In genomic region chr5:56496581-56497063, GRCh38 we compare ENCODE assay signal across 18 cellular contexts.
DNase-seq lines count a peak whose midpoint lies in the region; ATAC-seq, FAIRE-seq and TF ChIP-seq lines count a peak whose summit lies in the region.
"Had no signal": no experiment of that assay in that cellular context is flagged by ENCODE, and none has a peak within 500 bp of the region (broad histone marks: within the 10 kb centered on the region; RNA-seq: fewer than 3 reads in every experiment).

No MANE protein-coding gene starts in this region.

- peak overlapping the region; percentile 57 for H3K27ac ChIP-seq in mesodermal cell (ENCODE audit: low read depth, low read length, severe bottlenecking)
- H3K27ac ChIP-seq: esophagus muscularis mucosa, SJCRH30 had no signal

- H3K27ac Mint-ChIP-seq in T-cell (peak overlapping the region; percentile 2 to 58), glutamatergic neuron (ENCODE audit: unreplicated experiment) (no peak overlapping the region)
- H3K27ac Mint-ChIP-seq: IgD-negative memory B cell had no signal

- H3K36me3 ChIP-seq in mesodermal cell (ENCODE audit: control insufficient read depth, insufficient read depth, low read length): no peaks in the 10 kb centered on the region
- H3K36me3 ChIP-seq: esophagus muscularis mucosa, HAP-1, heart left ventricle, SJCRH30 had no signal

- no peaks in the 10 kb centered on the region for H3K27me3 Mint-ChIP-seq in T-cell
- peaks cover 3% of the 10 kb centered on the region for H3K27me3 Mint-ChIP-seq in glutamatergic neuron (ENCODE audit: unreplicated experiment)

- no peak overlapping the region for H3K4me3 ChIP-seq in mesodermal cell (ENCODE audit: extremely low read depth, insufficient read depth, low read length, poor library complexity, severe bottlenecking)
- H3K4me3 ChIP-seq: esophagus muscularis mucosa, GM12878, HAP-1, heart left ventricle, SJCRH30 had no signal

- ATAC-seq in T-cell (replicated peaks in 1 of 4) (no peak), GM18505 (IDR thresholded peaks at IDR 0.05; ENCODE audit: unreplicated experiment) (no peak), HG02884 (IDR thresholded peaks at IDR 0.05; ENCODE audit: unreplicated experiment) (no peak)
- ATAC-seq: GM12878, heart left ventricle had no signal

- no peaks in the 10 kb centered on the region for H3K9me3 ChIP-seq in mesodermal cell (ENCODE audit: control insufficient read depth, low read length)
- H3K9me3 ChIP-seq: esophagus muscularis mucosa, HAP-1, heart left ventricle, SJCRH30 had no signal

- DNase-seq in D721Med (ENCODE audit: insufficient read length, low spot score) (no peak), NCI-H2081 (lab: John Stamatoyannopoulos, UW) (peak; percentile 12 to 67), T-cell (no peak), GM10266 (ENCODE audit: extremely low spot score) (no peak), glutamatergic neuron (no peak)
- DNase-seq: cortex of kidney; heart left ventricle; NCI-H1436 treated with DMSO at 0.1 percent for 48 hours; SJCRH30; stimulated activated naive CD4-positive, alpha-beta T cell treated with Interleukin-2 at 50 U/mL for 16 hours had no signal

- TF ChIP-seq CTCF in D721Med (IDR thresholded peaks at IDR 0.05; ENCODE audit: insufficient read depth, missing control alignments): no peak
- TF ChIP-seq CTCF in GM10266 (IDR thresholded peaks at IDR 0.05; ENCODE audit: control insufficient read depth, insufficient read depth, low read depth, missing control alignments): no peak
- no peak for TF ChIP-seq CTCF in glutamatergic neuron (IDR thresholded peaks at IDR 0.05; ENCODE audit: partially characterized antibody, unreplicated experiment)

- H3K4me3 Mint-ChIP-seq in T-cell (no peak overlapping the region), glutamatergic neuron (ENCODE audit: unreplicated experiment) (no peak overlapping the region)
- H3K4me3 Mint-ChIP-seq: IgD-negative memory B cell had no signal

- 85 to 91% methylated on average over 3 to 5 of the region's 5 CpGs for WGBS in mesodermal cell (ENCODE audit: insufficient coverage in 2 of 2), 2 experiments

- H3K36me3 Mint-ChIP-seq in T-cell (no peaks in the 10 kb centered on the region), glutamatergic neuron (ENCODE audit: unreplicated experiment) (no peaks in the 10 kb centered on the region)
- H3K36me3 Mint-ChIP-seq: IgD-negative memory B cell had no signal

- FAIRE-seq in D721Med (lab: Jason Lieb, UNC): peak; percentile 93
- FAIRE-seq: GM12878, islet of Langerhans had no signal

- CTCF ChIA-PET in T-cell (lab: Charles Lee): interaction anchor here in 1 of 2 donors (0.7 kb wide), 1 partner anchor 94 kb away, joined by 3 read pairs; no protein-coding TSS in a partner anchor

- TF ChIP-seq POLR2A in GM18505 (IDR thresholded peaks at IDR 0.05; ENCODE audit: borderline replicate concordance, extremely low read depth, insufficient read depth, insufficient read length): no peak

- H3K4me1 Mint-ChIP-seq in T-cell: peaks cover 18 to 28% (median 23%) of the 10 kb centered on the region in 3 donors
- H3K4me1 Mint-ChIP-seq in glutamatergic neuron (ENCODE audit: low read depth, unreplicated experiment): no peaks in the 10 kb centered on the region

- POLR2A ChIA-PET in T-cell (lab: Charles Lee): no interaction called here

- no peaks in the 10 kb centered on the region for H3K9me3 Mint-ChIP-seq in T-cell
- H3K9me3 Mint-ChIP-seq in glutamatergic neuron (ENCODE audit: unreplicated experiment): peaks cover 2% of the 10 kb centered on the region
- H3K9me3 Mint-ChIP-seq: IgD-negative memory B cell had no signal

- peaks cover 20% of the 10 kb centered on the region for H3K4me1 ChIP-seq in mesodermal cell (ENCODE audit: control insufficient read depth, insufficient read depth, low read length, poor library complexity, severe bottlenecking)
- H3K4me1 ChIP-seq: HAP-1, SJCRH30 had no signal

Comparison
In these comparisons a context has a peak if more than half of its experiments do, and no peak if none do; other contexts are left out.
1. DNase-seq: peak in NCI-H2081 (2 of 2); none in D721Med (single experiment), T-cell (0 of 34), GM10266 (single experiment) and glutamatergic neuron (single experiment).